Comparison of ENCODE assay signal across 2 cellular contexts in genomic region chr20:56827763-56828162, GRCh38.
TF ChIP-seq lines count a peak whose summit lies in the region.

No MANE protein-coding gene starts in this region.

TF ChIP-seq in SK-N-SH, 30 proteins besides CTCF, POLR2A, EP300 and RAD21 (continued from another document):
- no peak for TF ChIP-seq REST (IDR thresholded peaks at IDR 0.05; ENCODE audit: low read depth, low read length)
- TF ChIP-seq RXRA (IDR thresholded peaks at IDR 0.05; ENCODE audit: borderline replicate concordance, low read depth): no peak
- no peak for TF ChIP-seq GATA2 (CRISPR knock-in tag; IDR thresholded peaks at IDR 0.05)
- no peak for TF ChIP-seq NRF1 (IDR thresholded peaks at IDR 0.05; ENCODE audit: low read depth, low read length)

TF ChIP-seq in SK-N-SH treated with all-trans-retinoic acid at 6 μM for 48 hours, 23 proteins besides CTCF, POLR2A, EP300 and RAD21 (continued from another document):
- TF ChIP-seq PATZ1 (CRISPR knock-in tag; IDR thresholded peaks at IDR 0.05; ENCODE audit: borderline replicate concordance): no peak
- no peak for TF ChIP-seq OSR1 (CRISPR knock-in tag; IDR thresholded peaks at IDR 0.05)
- no peak for TF ChIP-seq GLIS3 (CRISPR knock-in tag; IDR thresholded peaks at IDR 0.05)
- TF ChIP-seq CSRNP3 (CRISPR knock-in tag; IDR thresholded peaks at IDR 0.05): no peak
- no peak for TF ChIP-seq ARNTL (CRISPR knock-in tag; IDR thresholded peaks at IDR 0.05; ENCODE audit: borderline replicate concordance, low read depth)
- no peak for TF ChIP-seq BACH2 (CRISPR knock-in tag; IDR thresholded peaks at IDR 0.05; ENCODE audit: borderline replicate concordance)
- no peak for TF ChIP-seq ZNF565 (CRISPR knock-in tag; conservative IDR thresholded peaks at IDR 0.05; ENCODE audit: low read depth)
- no peak for TF ChIP-seq RARB (CRISPR knock-in tag; IDR thresholded peaks at IDR 0.05)
- no peak for TF ChIP-seq PPARA (CRISPR knock-in tag; IDR thresholded peaks at IDR 0.05; ENCODE audit: borderline replicate concordance)
- no peak for TF ChIP-seq TOX (CRISPR knock-in tag; IDR thresholded peaks at IDR 0.05; ENCODE audit: borderline replicate concordance)
- TF ChIP-seq ESRRG (CRISPR knock-in tag; IDR thresholded peaks at IDR 0.05): no peak
TF ChIP-seq in SK-N-SH treated with all-trans-retinoic acid at 6 μM for 48 hours: peak in this region for 0.
